In the genomic region with DNA sequence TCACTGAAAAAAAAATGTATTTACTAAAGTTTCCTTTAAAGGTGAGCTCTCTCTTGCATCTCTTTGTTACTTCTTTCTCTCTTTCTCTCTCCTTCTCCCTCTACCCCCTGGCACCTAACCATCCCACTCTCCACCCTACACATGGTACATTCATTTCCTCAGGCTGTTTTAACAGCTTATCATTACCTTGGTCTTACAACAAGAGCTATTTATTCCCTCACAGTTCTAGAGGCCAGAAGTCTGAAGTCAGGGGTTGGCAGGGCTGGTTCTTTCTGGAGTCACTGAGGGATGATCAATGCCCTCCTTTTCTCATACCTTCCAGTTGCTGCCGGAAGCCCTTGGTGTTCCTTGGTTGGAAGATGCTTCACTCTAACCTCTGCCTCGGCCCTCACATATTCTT, we compare ENCODE assay signal across 26 cellular contexts.
DNase-seq lines count a peak whose midpoint lies in the region; ATAC-seq, FAIRE-seq and TF ChIP-seq lines count a peak whose summit lies in the region.
"Had no signal": no experiment of that assay in that cellular context is flagged by ENCODE, and none has a peak within 500 bp of the region (broad histone marks: within the 10 kb centered on the region; RNA-seq: fewer than 3 reads in every experiment).

No MANE protein-coding gene starts in this region.

- H2BK15ac ChIP-seq in mesendoderm (replicated peaks; ENCODE audit: low read depth): no peak overlapping the region

- H3K79me2 ChIP-seq in keratinocyte (ENCODE audit: control insufficient read depth, insufficient read depth, low read length): no peaks in the 10 kb centered on the region
- H3K79me2 ChIP-seq in mesendoderm (ENCODE audit: control insufficient read depth, insufficient read depth, low read length): no peaks in the 10 kb centered on the region

- H3K4ac ChIP-seq in mesendoderm (ENCODE audit: low read depth, low read length): no peak overlapping the region

- H3K4me3 ChIP-seq in heart right ventricle: no peak overlapping the region
- H3K4me3 ChIP-seq in left ventricle myocardium inferior: no peak overlapping the region
- H3K4me3 ChIP-seq in keratinocyte (ENCODE audit: control insufficient read depth in 2 of 3, extremely low read depth in 1 of 3, insufficient read depth in 2 of 3, low read depth in 1 of 3, low read length in 3 of 3): no peak overlapping the region
- no peak overlapping the region for H3K4me3 ChIP-seq in mesendoderm (ENCODE audit: low read length)
- H3K4me3 ChIP-seq: A549; BLaER1 treated with 17β-estradiol and CSF1 and Interleukin-3, amounts not matched to agents 10 nM and 100 nM; GM12878; GM23248 had no signal

- no peak for FAIRE-seq in keratinocyte (lab: Jason Lieb, UNC)
- FAIRE-seq: A549, D721Med, GM12878, GM19239, H1 had no signal

- intact Hi-C loops in Right ventricle myocardium inferior (cut with DNase I) (no loop called here), left cardiac atrium (cut with DNase I) (no loop called here), heart right ventricle (cut with DNase I) (no loop called here), left ventricle myocardium inferior (cut with micrococcal nuclease) (no loop called here)

- no peaks in the 10 kb centered on the region for H4K20me1 ChIP-seq in keratinocyte (ENCODE audit: control insufficient read depth, extremely low read depth, insufficient read depth, low read length)
- H4K20me1 ChIP-seq: BLaER1 treated with 17β-estradiol and CSF1 and Interleukin-3, amounts not matched to agents 10 nM and 100 nM had no signal

- no peak overlapping the region for H3K23ac ChIP-seq in mesendoderm (ENCODE audit: low read length)

- no peaks in the 10 kb centered on the region for H3K79me1 ChIP-seq in mesendoderm (ENCODE audit: low read length)

- no peak overlapping the region for H3K9ac ChIP-seq in keratinocyte (ENCODE audit: control insufficient read depth, extremely low read depth, insufficient read depth, low read length)
- no peak overlapping the region for H3K9ac ChIP-seq in mesendoderm (ENCODE audit: low read length)
- H3K9ac ChIP-seq: BLaER1 treated with 17β-estradiol and CSF1 and Interleukin-3, amounts not matched to agents 10 nM and 100 nM; GM23248 had no signal

- H3K27ac ChIP-seq in heart right ventricle: no peak overlapping the region
- H3K27ac ChIP-seq in left ventricle myocardium inferior (replicated peaks): no peak overlapping the region
- peak overlapping the region; percentile 62 for H3K27ac ChIP-seq in epithelial cell of prostate
- H3K27ac ChIP-seq in keratinocyte (ENCODE audit: control insufficient read depth, insufficient read depth, low read length): peak overlapping the region; percentile 23
- no peak overlapping the region for H3K27ac ChIP-seq in mesendoderm (ENCODE audit: low read depth, low read length)
- H3K27ac ChIP-seq: A549; BLaER1 treated with 17β-estradiol and CSF1 and Interleukin-3, amounts not matched to agents 10 nM and 100 nM; GM23248 had no signal

- no peak overlapping the region for H2AK5ac ChIP-seq in mesendoderm (ENCODE audit: low read length)

- H3K4me2 ChIP-seq in keratinocyte (ENCODE audit: control insufficient read depth, extremely low read depth, insufficient read depth, low read depth, low read length) (no peak overlapping the region), mesendoderm (ENCODE audit: low read length) (no peak overlapping the region)
- H3K4me2 ChIP-seq: A549; BLaER1 treated with 17β-estradiol and CSF1 and Interleukin-3, amounts not matched to agents 10 nM and 100 nM had no signal

- WGBS in heart right ventricle, 2 donors: 82 to 85% methylated on average over 2 of the region's 2 CpGs
- WGBS in mesendoderm (ENCODE audit: extremely low coverage, insufficient coverage, low lambda C conversion rate): no CpG with 5 or more reads among the region's 2 CpGs

- H2BK120ac ChIP-seq in mesendoderm (ENCODE audit: low read depth, low read length): no peak overlapping the region

- H2AFZ ChIP-seq in keratinocyte (ENCODE audit: control insufficient read depth, low read length): peak overlapping the region; percentile 23
- H2AFZ ChIP-seq: GM23248 had no signal

- dilution Hi-C loops in keratinocyte (cut with MboI; ENCODE audit: extremely low pct_ligation_motif_present, low sequenced_read_pairs): no loop called here

- H3K4me1 ChIP-seq in heart right ventricle: peaks cover 0 to 22% (median 3%) of the 10 kb centered on the region in 9 donors
- peaks cover 20% of the 10 kb centered on the region for H3K4me1 ChIP-seq in left ventricle myocardium inferior
- peaks cover 9% of the 10 kb centered on the region for H3K4me1 ChIP-seq in keratinocyte (ENCODE audit: control insufficient read depth, extremely low read depth, insufficient read depth, low read length)
- no peaks in the 10 kb centered on the region for H3K4me1 ChIP-seq in mesendoderm (ENCODE audit: control insufficient read depth, low read depth, low read length)
- H3K4me1 ChIP-seq: A549, BE2C had no signal

- TF ChIP-seq CTCF in heart right ventricle (IDR thresholded peaks at IDR 0.05) (no peak), left ventricle myocardium inferior (IDR thresholded peaks at IDR 0.05; ENCODE audit: borderline replicate concordance) (no peak), keratinocyte (optimal IDR thresholded peaks at IDR 0.05 in 1 of 3, IDR thresholded peaks at IDR 0.05 in 1 of 3, conservative IDR thresholded peaks at IDR 0.05 in 1 of 3; ENCODE audit: extremely low read depth in 1 of 3, insufficient read depth in 2 of 3, low read length in 3 of 3) (no peak)

- no peak for DNase-seq in Right ventricle myocardium inferior (ENCODE audit: missing footprints)
- no peak for DNase-seq in left cardiac atrium
- no peak for DNase-seq in heart right ventricle
- no peak for DNase-seq in left ventricle myocardium inferior
- DNase-seq in epithelial cell of prostate (ENCODE audit: low read depth, low spot score): no peak
- no peak for DNase-seq in keratinocyte (ENCODE audit: low read depth, low spot score)
- DNase-seq in mesendoderm: no peak
- DNase-seq: 8988T; ACHN; AML-193; BE2C; CD4-positive, alpha-beta T cell; CD8-positive, alpha-beta memory T cell; DMS 273 treated with DMSO at 0.1 percent for 48 hours; DMS79; EL; GDM1; GM23248; H7; HCEC 1CT had no signal

- no peak overlapping the region for H2BK5ac ChIP-seq in mesendoderm (ENCODE audit: low read length)

- no peak overlapping the region for H4K8ac ChIP-seq in mesendoderm (ENCODE audit: low read depth, low read length)

- H3K9me1 ChIP-seq in keratinocyte (ENCODE audit: control insufficient read depth, extremely low read depth, insufficient read depth, low read length): no peaks in the 10 kb centered on the region

- H3K27me3 ChIP-seq in heart right ventricle (no peaks in the 10 kb centered on the region), left ventricle myocardium inferior (ENCODE audit: low read depth) (no peaks in the 10 kb centered on the region), keratinocyte (ENCODE audit: control insufficient read depth, extremely low read depth, insufficient read depth, low read length) (no peaks in the 10 kb centered on the region), mesendoderm (ENCODE audit: insufficient read depth, low read length, poor library complexity) (no peaks in the 10 kb centered on the region)
- H3K27me3 ChIP-seq: BE2C; BLaER1 treated with 17β-estradiol and CSF1 and Interleukin-3, amounts not matched to agents 10 nM and 100 nM had no signal

- H3K9me3 ChIP-seq in heart right ventricle (no peaks in the 10 kb centered on the region), left ventricle myocardium inferior (replicated peaks) (no peaks in the 10 kb centered on the region), keratinocyte (ENCODE audit: control insufficient read depth, low read depth, low read length) (no peaks in the 10 kb centered on the region)
- H3K9me3 ChIP-seq: A549; BLaER1 treated with 17β-estradiol and CSF1 and Interleukin-3, amounts not matched to agents 10 nM and 100 nM had no signal

- H3K18ac ChIP-seq in mesendoderm (ENCODE audit: low read length): no peak overlapping the region

- no peak overlapping the region for H4K5ac ChIP-seq in mesendoderm (ENCODE audit: low read length)

- ATAC-seq in Right ventricle myocardium inferior (peak; percentile 37), left cardiac atrium (no peak), heart right ventricle (peak in 6 of 8 donors; percentile 46 to 88 (median 73))
- ATAC-seq: A549, GM12878 had no signal

- H3K56ac ChIP-seq in mesendoderm (ENCODE audit: low read length): no peak overlapping the region

- H3K36me3 ChIP-seq in heart right ventricle: no peaks in the 10 kb centered on the region
- no peaks in the 10 kb centered on the region for H3K36me3 ChIP-seq in left ventricle myocardium inferior
- no peaks in the 10 kb centered on the region for H3K36me3 ChIP-seq in keratinocyte (ENCODE audit: control insufficient read depth in 2 of 2, extremely low read depth in 1 of 2, insufficient read depth in 2 of 2, low read length in 2 of 2)
- no peaks in the 10 kb centered on the region for H3K36me3 ChIP-seq in mesendoderm (ENCODE audit: control insufficient read depth, insufficient read depth, low read length)
- H3K36me3 ChIP-seq: BE2C; BLaER1 treated with 17β-estradiol and CSF1 and Interleukin-3, amounts not matched to agents 10 nM and 100 nM had no signal

Comparison
In these comparisons a context has a peak if more than half of its experiments do, and no peak if none do; other contexts are left out.
1. ATAC-seq: peak in Right ventricle myocardium inferior (single experiment) and heart right ventricle (6 of 8); none in left cardiac atrium (0 of 2).
2. H3K27ac ChIP-seq: peak in epithelial cell of prostate (single experiment) and keratinocyte (single experiment); none in heart right ventricle (0 of 10), left ventricle myocardium inferior (single experiment) and mesendoderm (single experiment).